Comparison of ENCODE assay signal across 23 cellular contexts in genomic region chr2:133596701-133597393, GRCh38. TPM values are rescaled to one million over a fixed set of nuclear protein-coding genes. Genes with fewer than 3 reads are reported as not detected.
A peak's percentile ranks its signal among the peaks of the same experiment; 100 is the strongest.
DNase-seq lines count a peak whose midpoint lies in the region; ATAC-seq and TF ChIP-seq lines count a peak whose summit lies in the region.
"Had no signal": no experiment of that assay in that cellular context is flagged by ENCODE, and none has a peak within 500 bp of the region (broad histone marks: within the 10 kb centered on the region; RNA-seq: fewer than 3 reads in every experiment).

No MANE protein-coding gene starts in this region.

- intact Hi-C loops in IMR-90 (cut with micrococcal nuclease) = no loop called here

- no peak overlapping the region for H3K18ac ChIP-seq in IMR-90 (ENCODE audit: low read depth, low read length)

- H3K14ac ChIP-seq in IMR-90 (replicated peaks; ENCODE audit: low read depth, low read length) = no peak overlapping the region

- no peaks in the 10 kb centered on the region for H3K9me1 ChIP-seq in IMR-90 (ENCODE audit: insufficient read depth, low read length)

- no TSS peak for BruUV-seq in IMR-90 (replicated peaks; lab: Mats Ljungman, UMichigan)

- 67% methylated on average over 2 of the region's 4 CpGs; no CpG with 5 or more reads in 1 of the 2 experiments for WGBS in IMR-90 (ENCODE audit: extremely low coverage in 2 of 2, insufficient read length in 1 of 2), 2 experiments

- H2AK9ac ChIP-seq in IMR-90 (replicated peaks; ENCODE audit: low read depth, low read length, poor library complexity) = peak overlapping the region; percentile 35

- H3K79me1 ChIP-seq in IMR-90 (ENCODE audit: low read depth in 1 of 2, low read length in 2 of 2) = no peaks in the 10 kb centered on the region

- H2BK120ac ChIP-seq in IMR-90 (ENCODE audit: low read depth, low read length) = no peak overlapping the region

- H2AFZ ChIP-seq in IMR-90 (replicated peaks; ENCODE audit: low read length, poor library complexity) (no peak overlapping the region), Karpas-422 (ENCODE audit: low read length) (no peak overlapping the region)

- no peak overlapping the region for H4K5ac ChIP-seq in IMR-90 (ENCODE audit: low read depth, low read length)

- no peak overlapping the region for H3K4me3 ChIP-seq in IMR-90 (ENCODE audit: insufficient read depth, low read depth, low read length)
- H3K4me3 ChIP-seq in choroid plexus epithelial cell (ENCODE audit: low read depth, low read length) = no peak overlapping the region
- no peak overlapping the region for H3K4me3 ChIP-seq in Karpas-422 (ENCODE audit: low read length)
- H3K4me3 ChIP-seq: A549, K562 had no signal

- no peak overlapping the region for H2BK15ac ChIP-seq in IMR-90 (ENCODE audit: low read depth, low read length)

- H3K27me3 ChIP-seq in IMR-90 (ENCODE audit: control insufficient read depth, insufficient read depth, low read length) (no peaks in the 10 kb centered on the region; the same call in 1 of the 2 replicates), Karpas-422 (ENCODE audit: low read length) (no peaks in the 10 kb centered on the region)

- DNase-seq in IMR-90 = no peak
- peak; percentile 55 for DNase-seq in choroid plexus epithelial cell (ENCODE audit: low read depth)
- peak; percentile 55 for DNase-seq in kidney tubule cell (ENCODE audit: low spot score)
- peak; percentile 15 for DNase-seq in renal cortical epithelial cell (ENCODE audit: low read depth)
- DNase-seq in Karpas-422 = no peak
- DNase-seq in occipital lobe (lab: John Stamatoyannopoulos, UW) = no peak
- DNase-seq in stimulated activated naive CD4-positive, alpha-beta T cell treated with Interleukin-2 at 50 U/mL for 16 hours (lab: John Stamatoyannopoulos, UW) = no peak
- DNase-seq: AML-193; C1 segment of cervical spinal cord; CD4-positive, alpha-beta memory T cell; COR-L47; EL; MV-4-11; NCI-H1105; NCI-H1436 treated with DMSO at 0.1 percent for 48 hours; NCI-H187 treated with DMSO at 0.1 percent for 48 hours; NCI-H526 treated with DMSO at 0.1 percent for 48 hours; SHP77 had no signal

- H3K4me1 ChIP-seq in IMR-90 (ENCODE audit: control insufficient read depth, insufficient read depth, low read length) (no peaks in the 10 kb centered on the region), Karpas-422 (ENCODE audit: low read length) (no peaks in the 10 kb centered on the region)
- H3K4me1 ChIP-seq: A549 had no signal

- TF ChIP-seq CTCF in IMR-90 (conservative IDR thresholded peaks at IDR 0.05; ENCODE audit: low read depth, low read length) (no peak), choroid plexus epithelial cell (conservative IDR thresholded peaks at IDR 0.05; ENCODE audit: low read depth, low read length) (no peak)

- H2BK20ac ChIP-seq in IMR-90 (ENCODE audit: low read depth, low read length) = no peak overlapping the region

- H3K36me3 ChIP-seq in IMR-90 (ENCODE audit: control insufficient read depth, insufficient read depth, low read length) = no peaks in the 10 kb centered on the region
- no peaks in the 10 kb centered on the region for H3K36me3 ChIP-seq in Karpas-422 (ENCODE audit: insufficient read depth, low read length)

- no peak for TF ChIP-seq POLR2A in IMR-90 (IDR thresholded peaks at IDR 0.05; ENCODE audit: low read depth, low read length)

- no peak overlapping the region for H4K8ac ChIP-seq in IMR-90 (ENCODE audit: low read depth in 2 of 2, low read length in 2 of 2)

- H3K56ac ChIP-seq in IMR-90 (ENCODE audit: extremely low read depth, insufficient read depth, low read length) = no peak overlapping the region

- ATAC-seq in IMR-90 (ENCODE audit: low read depth) = no peak
- ATAC-seq: A549, HepG2, K562 had no signal

- no peak overlapping the region for H3K4ac ChIP-seq in IMR-90 (ENCODE audit: low read depth, low read length)

- H3K27ac ChIP-seq in IMR-90 (ENCODE audit: insufficient read depth, low read length) (no peak overlapping the region), Karpas-422 (ENCODE audit: low read length) (no peak overlapping the region)
- H3K27ac ChIP-seq: A549, RWPE1 had no signal

- no peak for TF ChIP-seq RAD21 in IMR-90 (IDR thresholded peaks at IDR 0.05; ENCODE audit: low read length)

- POLR2A ChIA-PET in IMR-90 (lab: Charles Lee; ENCODE audit: unreplicated experiment) = no interaction called here

- no peak overlapping the region for H2BK5ac ChIP-seq in IMR-90 (ENCODE audit: low read depth, low read length, poor library complexity, severe bottlenecking)

- CTCF ChIA-PET in IMR-90 (lab: Yijun Ruan, JAX) = no interaction called here

- no peak overlapping the region for H4K91ac ChIP-seq in IMR-90 (ENCODE audit: insufficient read depth, low read depth, low read length)

- peak overlapping the region; percentile 3; the same call in 1 of the 2 replicates for H3K23ac ChIP-seq in IMR-90 (ENCODE audit: low read depth, low read length)

- H3K79me2 ChIP-seq in Karpas-422 (ENCODE audit: low read length) = no peaks in the 10 kb centered on the region

- dilution Hi-C loops in IMR-90 (cut with HindIII; ENCODE audit: low sequenced_read_pairs, unreplicated experiment) = no loop called here

- H3K9ac ChIP-seq in IMR-90 (ENCODE audit: low read depth, low read length) (no peak overlapping the region), Karpas-422 (ENCODE audit: low read length) (no peak overlapping the region)

- H3K4me2 ChIP-seq in IMR-90 (ENCODE audit: low read depth, low read length) (no peak overlapping the region), Karpas-422 (ENCODE audit: low read depth, low read length, poor library complexity, severe bottlenecking) (no peak overlapping the region)
- H3K4me2 ChIP-seq: A549 had no signal

- no peaks in the 10 kb centered on the region for H3K9me2 ChIP-seq in Karpas-422 (replicated peaks; ENCODE audit: insufficient read depth, low read length)

- no peak overlapping the region for H2AK5ac ChIP-seq in IMR-90 (ENCODE audit: low read depth, low read length)

- H3K9me3 ChIP-seq in IMR-90 (ENCODE audit: control insufficient read depth, insufficient read depth, low read length) = no peaks in the 10 kb centered on the region
- H3K9me3 ChIP-seq in Karpas-422 (ENCODE audit: low read length) = no peaks in the 10 kb centered on the region
- H3K9me3 ChIP-seq: A549 had no signal

- in situ Hi-C loops in IMR-90 (cut with MboI; ENCODE audit: low sequenced_read_pairs) = no loop called here

- no peaks in the 10 kb centered on the region for H4K20me1 ChIP-seq in IMR-90 (ENCODE audit: insufficient read depth, low read length)
- H4K20me1 ChIP-seq in Karpas-422 (ENCODE audit: insufficient read depth, low read depth, low read length) = no peaks in the 10 kb centered on the region

TF ChIP-seq in IMR-90, 13 proteins besides CTCF, POLR2A, EP300 and RAD21:
- TF ChIP-seq CHD1 (IDR thresholded peaks at IDR 0.05; ENCODE audit: low read depth, low read length) (no peak), BHLHE40 (IDR thresholded peaks at IDR 0.05; ENCODE audit: low read depth, low read length) (no peak), MAFK (IDR thresholded peaks at IDR 0.05; ENCODE audit: low read depth, low read length) (no peak), RFX5 (IDR thresholded peaks at IDR 0.05; ENCODE audit: low read depth, low read length) (no peak), RCOR1 (IDR thresholded peaks at IDR 0.05; ENCODE audit: insufficient replicate concordance, low read length) (no peak), FOS (IDR thresholded peaks at IDR 0.05; ENCODE audit: low read depth, low read length) (no peak), USF2 (IDR thresholded peaks at IDR 0.05; ENCODE audit: low read depth, low read length) (no peak), MAZ (IDR thresholded peaks at IDR 0.05; ENCODE audit: borderline replicate concordance, low read depth, low read length) (no peak)
TF ChIP-seq in IMR-90: peak in this region for 0.

RNA-seq across cellular contexts. Expression of gene NCKAP5, which starts 28.6 kb away (rescaled TPM):
- 3.9 and 5.3 TPM in 2 replicates for total RNA-seq in IMR-90 (2012; rRNA removed)
- 2.3 and 2.7 TPM in 2 replicates for polyA plus RNA-seq in IMR-90 (2012; rRNA removed)
- polyA plus RNA-seq in IMR-90 (2012; cell fraction: cytosol; rRNA removed) = 0.97 and 1.5 TPM in 2 replicates
- polyA plus RNA-seq in IMR-90 (2012; cell fraction: nucleus; rRNA removed; ENCODE audit: low replicate concordance) = 1.2 and 3.6 TPM in 2 replicates
- total RNA-seq in renal cortical epithelial cell = 0.55 and 0.69 TPM in 2 replicates
- not detected in 2 replicates for total RNA-seq in Karpas-422 (2014; rRNA removed; shearing (Covaris generic); ENCODE audit: low replicate concordance)
- total RNA-seq in occipital lobe = 14.0 TPM
- total RNA-seq: CD4-positive, alpha-beta memory T cell; HepG2; K562; MCF 10A had no signal
- polyA plus RNA-seq: CD4-positive, alpha-beta memory T cell; K562 had no signal

Comparison
In these comparisons a context has a peak if more than half of its experiments do, and no peak if none do; other contexts are left out.
1. DNase-seq: peak in choroid plexus epithelial cell (single experiment), kidney tubule cell (single experiment) and renal cortical epithelial cell (single experiment); none in IMR-90 (single experiment), Karpas-422 (single experiment), occipital lobe (single experiment) and stimulated activated naive CD4-positive, alpha-beta T cell treated with Interleukin-2 at 50 U/mL for 16 hours (single experiment).